1 cellular context compared by ENCODE assay signal in the genomic region with DNA sequence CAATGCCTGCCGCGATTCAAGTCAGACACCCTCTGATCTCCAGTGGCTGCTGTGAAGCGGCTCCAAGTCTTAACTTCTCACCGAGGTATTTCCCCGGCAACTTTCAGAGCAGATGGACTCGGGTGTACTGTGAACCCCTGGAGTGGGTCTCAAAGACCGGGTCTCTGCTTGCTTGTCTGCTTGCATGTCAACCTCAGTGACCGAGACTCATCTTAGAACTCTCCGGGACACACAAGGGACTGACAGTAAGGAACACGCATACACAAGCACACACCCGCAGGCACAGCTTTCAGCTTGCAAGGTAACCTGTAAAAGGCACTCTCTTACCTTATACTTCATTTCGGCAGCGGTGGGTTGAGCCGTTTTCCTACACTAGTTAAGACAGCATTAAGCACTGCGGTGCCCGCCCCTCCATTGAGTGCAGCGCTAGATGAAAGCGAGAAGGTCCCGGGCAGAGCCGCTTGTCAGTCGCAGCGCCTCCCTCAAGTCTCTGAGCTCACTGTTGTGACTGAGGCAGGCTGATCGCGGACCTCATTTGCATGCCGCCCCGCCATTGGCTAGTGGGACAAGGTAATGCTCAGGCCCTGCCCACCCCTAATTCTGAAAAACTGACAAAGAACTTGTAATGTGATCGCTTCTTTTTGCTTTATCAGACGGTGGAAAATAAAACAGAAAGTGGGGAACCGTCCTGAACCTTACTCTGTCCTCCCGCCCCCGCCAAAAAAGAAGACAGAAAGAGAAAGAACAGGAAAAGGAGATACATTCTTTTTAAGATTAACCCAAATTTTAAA.
TF ChIP-seq lines count a peak whose summit lies in the region.

A gene with protein sequence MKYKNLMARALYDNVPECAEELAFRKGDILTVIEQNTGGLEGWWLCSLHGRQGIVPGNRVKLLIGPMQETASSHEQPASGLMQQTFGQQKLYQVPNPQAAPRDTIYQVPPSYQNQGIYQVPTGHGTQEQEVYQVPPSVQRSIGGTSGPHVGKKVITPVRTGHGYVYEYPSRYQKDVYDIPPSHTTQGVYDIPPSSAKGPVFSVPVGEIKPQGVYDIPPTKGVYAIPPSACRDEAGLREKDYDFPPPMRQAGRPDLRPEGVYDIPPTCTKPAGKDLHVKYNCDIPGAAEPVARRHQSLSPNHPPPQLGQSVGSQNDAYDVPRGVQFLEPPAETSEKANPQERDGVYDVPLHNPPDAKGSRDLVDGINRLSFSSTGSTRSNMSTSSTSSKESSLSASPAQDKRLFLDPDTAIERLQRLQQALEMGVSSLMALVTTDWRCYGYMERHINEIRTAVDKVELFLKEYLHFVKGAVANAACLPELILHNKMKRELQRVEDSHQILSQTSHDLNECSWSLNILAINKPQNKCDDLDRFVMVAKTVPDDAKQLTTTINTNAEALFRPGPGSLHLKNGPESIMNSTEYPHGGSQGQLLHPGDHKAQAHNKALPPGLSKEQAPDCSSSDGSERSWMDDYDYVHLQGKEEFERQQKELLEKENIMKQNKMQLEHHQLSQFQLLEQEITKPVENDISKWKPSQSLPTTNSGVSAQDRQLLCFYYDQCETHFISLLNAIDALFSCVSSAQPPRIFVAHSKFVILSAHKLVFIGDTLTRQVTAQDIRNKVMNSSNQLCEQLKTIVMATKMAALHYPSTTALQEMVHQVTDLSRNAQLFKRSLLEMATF (minus strand): TSS at position 492 of the 791 bp plus-strand sequence. CDS start 153 bp downstream, at position 339.

TF ChIP-seq in HepG2, 621 proteins besides CTCF, POLR2A, EP300 and RAD21 (continued from another document and continues in another):
- TF ChIP-seq, protein P1, sequence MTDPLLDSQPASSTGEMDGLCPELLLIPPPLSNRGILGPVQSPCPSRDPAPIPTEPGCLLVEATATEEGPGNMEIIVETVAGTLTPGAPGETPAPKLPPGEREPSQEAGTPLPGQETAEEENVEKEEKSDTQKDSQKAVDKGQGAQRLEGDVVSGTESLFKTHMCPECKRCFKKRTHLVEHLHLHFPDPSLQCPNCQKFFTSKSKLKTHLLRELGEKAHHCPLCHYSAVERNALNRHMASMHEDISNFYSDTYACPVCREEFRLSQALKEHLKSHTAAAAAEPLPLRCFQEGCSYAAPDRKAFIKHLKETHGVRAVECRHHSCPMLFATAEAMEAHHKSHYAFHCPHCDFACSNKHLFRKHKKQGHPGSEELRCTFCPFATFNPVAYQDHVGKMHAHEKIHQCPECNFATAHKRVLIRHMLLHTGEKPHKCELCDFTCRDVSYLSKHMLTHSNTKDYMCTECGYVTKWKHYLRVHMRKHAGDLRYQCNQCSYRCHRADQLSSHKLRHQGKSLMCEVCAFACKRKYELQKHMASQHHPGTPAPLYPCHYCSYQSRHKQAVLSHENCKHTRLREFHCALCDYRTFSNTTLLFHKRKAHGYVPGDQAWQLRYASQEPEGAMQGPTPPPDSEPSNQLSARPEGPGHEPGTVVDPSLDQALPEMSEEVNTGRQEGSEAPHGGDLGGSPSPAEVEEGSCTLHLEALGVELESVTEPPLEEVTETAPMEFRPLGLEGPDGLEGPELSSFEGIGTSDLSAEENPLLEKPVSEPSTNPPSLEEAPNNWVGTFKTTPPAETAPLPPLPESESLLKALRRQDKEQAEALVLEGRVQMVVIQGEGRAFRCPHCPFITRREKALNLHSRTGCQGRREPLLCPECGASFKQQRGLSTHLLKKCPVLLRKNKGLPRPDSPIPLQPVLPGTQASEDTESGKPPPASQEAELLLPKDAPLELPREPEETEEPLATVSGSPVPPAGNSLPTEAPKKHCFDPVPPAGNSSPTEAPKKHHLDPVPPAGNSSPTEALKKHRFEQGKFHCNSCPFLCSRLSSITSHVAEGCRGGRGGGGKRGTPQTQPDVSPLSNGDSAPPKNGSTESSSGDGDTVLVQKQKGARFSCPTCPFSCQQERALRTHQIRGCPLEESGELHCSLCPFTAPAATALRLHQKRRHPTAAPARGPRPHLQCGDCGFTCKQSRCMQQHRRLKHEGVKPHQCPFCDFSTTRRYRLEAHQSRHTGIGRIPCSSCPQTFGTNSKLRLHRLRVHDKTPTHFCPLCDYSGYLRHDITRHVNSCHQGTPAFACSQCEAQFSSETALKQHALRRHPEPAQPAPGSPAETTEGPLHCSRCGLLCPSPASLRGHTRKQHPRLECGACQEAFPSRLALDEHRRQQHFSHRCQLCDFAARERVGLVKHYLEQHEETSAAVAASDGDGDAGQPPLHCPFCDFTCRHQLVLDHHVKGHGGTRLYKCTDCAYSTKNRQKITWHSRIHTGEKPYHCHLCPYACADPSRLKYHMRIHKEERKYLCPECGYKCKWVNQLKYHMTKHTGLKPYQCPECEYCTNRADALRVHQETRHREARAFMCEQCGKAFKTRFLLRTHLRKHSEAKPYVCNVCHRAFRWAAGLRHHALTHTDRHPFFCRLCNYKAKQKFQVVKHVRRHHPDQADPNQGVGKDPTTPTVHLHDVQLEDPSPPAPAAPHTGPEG (CRISPR knock-in tag; IDR thresholded peaks at IDR 0.05) = 0 out of 2 replicates have a peak, but pooled peaks have one; percentile 70
- TF ChIP-seq ZNF33A (CRISPR knock-in tag; IDR thresholded peaks at IDR 0.05; ENCODE audit: borderline replicate concordance) (no peak), SP4 (CRISPR knock-in tag; IDR thresholded peaks at IDR 0.05) (peak; percentile 18; the same call in 1 of the 2 replicates), ATRX (CRISPR knock-in tag; IDR thresholded peaks at IDR 0.05; ENCODE audit: borderline replicate concordance) (no peak), KDM3A (CRISPR knock-in tag; IDR thresholded peaks at IDR 0.05; ENCODE audit: low read depth) (no peak), MEIS1 (CRISPR knock-in tag; IDR thresholded peaks at IDR 0.05; ENCODE audit: borderline replicate concordance) (no peak; the same call in 1 of the 2 replicates), ZNF329 (CRISPR knock-in tag; IDR thresholded peaks at IDR 0.05; ENCODE audit: low read depth) (peak; percentile 78; the same call in 1 of the 2 replicates), SMAD3 (CRISPR knock-in tag; IDR thresholded peaks at IDR 0.05) (peak; percentile 77), ZNF20 (CRISPR knock-in tag; IDR thresholded peaks at IDR 0.05) (0 out of 2 replicates have a peak, but pooled peaks have one; percentile 58), IRX3 (CRISPR knock-in tag; IDR thresholded peaks at IDR 0.05; ENCODE audit: borderline replicate concordance, low read depth) (no peak), IRF2 (CRISPR knock-in tag; IDR thresholded peaks at IDR 0.05) (peak; percentile 91), CCAR2 (optimal IDR thresholded peaks at IDR 0.05; ENCODE audit: low read depth, low read length) (no peak), ZNF274 (CRISPR knock-in tag; IDR thresholded peaks at IDR 0.05) (peak; percentile 84), ZNF367 (CRISPR knock-in tag; IDR thresholded peaks at IDR 0.05; ENCODE audit: borderline replicate concordance) (no peak), RARA (CRISPR knock-in tag; IDR thresholded peaks at IDR 0.05) (peak; percentile 61), ZNF616 (CRISPR knock-in tag; IDR thresholded peaks at IDR 0.05; ENCODE audit: low read depth) (no peak), ELF4 (CRISPR knock-in tag; IDR thresholded peaks at IDR 0.05; ENCODE audit: borderline replicate concordance) (peak; percentile 71), SP140L (CRISPR knock-in tag; IDR thresholded peaks at IDR 0.05; ENCODE audit: borderline replicate concordance) (no peak), RNF2 (conservative IDR thresholded peaks at IDR 0.05; ENCODE audit: low read depth) (no peak), BORCS8-MEF2B (CRISPR knock-in tag; IDR thresholded peaks at IDR 0.05) (peak; percentile 97)
- TF ChIP-seq, protein P2, sequence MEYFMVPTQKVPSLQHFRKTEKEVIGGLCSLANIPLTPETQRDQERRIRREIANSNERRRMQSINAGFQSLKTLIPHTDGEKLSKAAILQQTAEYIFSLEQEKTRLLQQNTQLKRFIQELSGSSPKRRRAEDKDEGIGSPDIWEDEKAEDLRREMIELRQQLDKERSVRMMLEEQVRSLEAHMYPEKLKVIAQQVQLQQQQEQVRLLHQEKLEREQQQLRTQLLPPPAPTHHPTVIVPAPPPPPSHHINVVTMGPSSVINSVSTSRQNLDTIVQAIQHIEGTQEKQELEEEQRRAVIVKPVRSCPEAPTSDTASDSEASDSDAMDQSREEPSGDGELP (IDR thresholded peaks at IDR 0.05; ENCODE audit: borderline replicate concordance, low read depth) = peak; percentile 25; the same call in 1 of the 2 replicates
- TF ChIP-seq, protein P3, sequence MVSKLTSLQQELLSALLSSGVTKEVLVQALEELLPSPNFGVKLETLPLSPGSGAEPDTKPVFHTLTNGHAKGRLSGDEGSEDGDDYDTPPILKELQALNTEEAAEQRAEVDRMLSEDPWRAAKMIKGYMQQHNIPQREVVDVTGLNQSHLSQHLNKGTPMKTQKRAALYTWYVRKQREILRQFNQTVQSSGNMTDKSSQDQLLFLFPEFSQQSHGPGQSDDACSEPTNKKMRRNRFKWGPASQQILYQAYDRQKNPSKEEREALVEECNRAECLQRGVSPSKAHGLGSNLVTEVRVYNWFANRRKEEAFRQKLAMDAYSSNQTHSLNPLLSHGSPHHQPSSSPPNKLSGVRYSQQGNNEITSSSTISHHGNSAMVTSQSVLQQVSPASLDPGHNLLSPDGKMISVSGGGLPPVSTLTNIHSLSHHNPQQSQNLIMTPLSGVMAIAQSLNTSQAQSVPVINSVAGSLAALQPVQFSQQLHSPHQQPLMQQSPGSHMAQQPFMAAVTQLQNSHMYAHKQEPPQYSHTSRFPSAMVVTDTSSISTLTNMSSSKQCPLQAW (CRISPR knock-in tag; IDR thresholded peaks at IDR 0.05) = peak; percentile 31
- TF ChIP-seq, protein P4, sequence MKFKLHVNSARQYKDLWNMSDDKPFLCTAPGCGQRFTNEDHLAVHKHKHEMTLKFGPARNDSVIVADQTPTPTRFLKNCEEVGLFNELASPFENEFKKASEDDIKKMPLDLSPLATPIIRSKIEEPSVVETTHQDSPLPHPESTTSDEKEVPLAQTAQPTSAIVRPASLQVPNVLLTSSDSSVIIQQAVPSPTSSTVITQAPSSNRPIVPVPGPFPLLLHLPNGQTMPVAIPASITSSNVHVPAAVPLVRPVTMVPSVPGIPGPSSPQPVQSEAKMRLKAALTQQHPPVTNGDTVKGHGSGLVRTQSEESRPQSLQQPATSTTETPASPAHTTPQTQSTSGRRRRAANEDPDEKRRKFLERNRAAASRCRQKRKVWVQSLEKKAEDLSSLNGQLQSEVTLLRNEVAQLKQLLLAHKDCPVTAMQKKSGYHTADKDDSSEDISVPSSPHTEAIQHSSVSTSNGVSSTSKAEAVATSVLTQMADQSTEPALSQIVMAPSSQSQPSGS (CRISPR knock-in tag; IDR thresholded peaks at IDR 0.05) = peak; percentile 77; the same call in 1 of the 2 replicates
- TF ChIP-seq, protein P5, sequence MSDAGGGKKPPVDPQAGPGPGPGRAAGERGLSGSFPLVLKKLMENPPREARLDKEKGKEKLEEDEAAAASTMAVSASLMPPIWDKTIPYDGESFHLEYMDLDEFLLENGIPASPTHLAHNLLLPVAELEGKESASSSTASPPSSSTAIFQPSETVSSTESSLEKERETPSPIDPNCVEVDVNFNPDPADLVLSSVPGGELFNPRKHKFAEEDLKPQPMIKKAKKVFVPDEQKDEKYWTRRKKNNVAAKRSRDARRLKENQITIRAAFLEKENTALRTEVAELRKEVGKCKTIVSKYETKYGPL (CRISPR knock-in tag; IDR thresholded peaks at IDR 0.05) = no peak; the same call in 1 of the 2 replicates
- TF ChIP-seq, protein P6, sequence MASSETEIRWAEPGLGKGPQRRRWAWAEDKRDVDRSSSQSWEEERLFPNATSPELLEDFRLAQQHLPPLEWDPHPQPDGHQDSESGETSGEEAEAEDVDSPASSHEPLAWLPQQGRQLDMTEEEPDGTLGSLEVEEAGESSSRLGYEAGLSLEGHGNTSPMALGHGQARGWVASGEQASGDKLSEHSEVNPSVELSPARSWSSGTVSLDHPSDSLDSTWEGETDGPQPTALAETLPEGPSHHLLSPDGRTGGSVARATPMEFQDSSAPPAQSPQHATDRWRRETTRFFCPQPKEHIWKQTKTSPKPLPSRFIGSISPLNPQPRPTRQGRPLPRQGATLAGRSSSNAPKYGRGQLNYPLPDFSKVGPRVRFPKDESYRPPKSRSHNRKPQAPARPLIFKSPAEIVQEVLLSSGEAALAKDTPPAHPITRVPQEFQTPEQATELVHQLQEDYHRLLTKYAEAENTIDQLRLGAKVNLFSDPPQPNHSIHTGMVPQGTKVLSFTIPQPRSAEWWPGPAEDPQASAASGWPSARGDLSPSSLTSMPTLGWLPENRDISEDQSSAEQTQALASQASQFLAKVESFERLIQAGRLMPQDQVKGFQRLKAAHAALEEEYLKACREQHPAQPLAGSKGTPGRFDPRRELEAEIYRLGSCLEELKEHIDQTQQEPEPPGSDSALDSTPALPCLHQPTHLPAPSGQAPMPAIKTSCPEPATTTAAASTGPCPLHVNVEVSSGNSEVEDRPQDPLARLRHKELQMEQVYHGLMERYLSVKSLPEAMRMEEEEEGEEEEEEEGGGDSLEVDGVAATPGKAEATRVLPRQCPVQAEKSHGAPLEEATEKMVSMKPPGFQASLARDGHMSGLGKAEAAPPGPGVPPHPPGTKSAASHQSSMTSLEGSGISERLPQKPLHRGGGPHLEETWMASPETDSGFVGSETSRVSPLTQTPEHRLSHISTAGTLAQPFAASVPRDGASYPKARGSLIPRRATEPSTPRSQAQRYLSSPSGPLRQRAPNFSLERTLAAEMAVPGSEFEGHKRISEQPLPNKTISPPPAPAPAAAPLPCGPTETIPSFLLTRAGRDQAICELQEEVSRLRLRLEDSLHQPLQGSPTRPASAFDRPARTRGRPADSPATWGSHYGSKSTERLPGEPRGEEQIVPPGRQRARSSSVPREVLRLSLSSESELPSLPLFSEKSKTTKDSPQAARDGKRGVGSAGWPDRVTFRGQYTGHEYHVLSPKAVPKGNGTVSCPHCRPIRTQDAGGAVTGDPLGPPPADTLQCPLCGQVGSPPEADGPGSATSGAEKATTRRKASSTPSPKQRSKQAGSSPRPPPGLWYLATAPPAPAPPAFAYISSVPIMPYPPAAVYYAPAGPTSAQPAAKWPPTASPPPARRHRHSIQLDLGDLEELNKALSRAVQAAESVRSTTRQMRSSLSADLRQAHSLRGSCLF (CRISPR knock-in tag; IDR thresholded peaks at IDR 0.05; ENCODE audit: borderline replicate concordance) = no peak
- TF ChIP-seq, protein P7, sequence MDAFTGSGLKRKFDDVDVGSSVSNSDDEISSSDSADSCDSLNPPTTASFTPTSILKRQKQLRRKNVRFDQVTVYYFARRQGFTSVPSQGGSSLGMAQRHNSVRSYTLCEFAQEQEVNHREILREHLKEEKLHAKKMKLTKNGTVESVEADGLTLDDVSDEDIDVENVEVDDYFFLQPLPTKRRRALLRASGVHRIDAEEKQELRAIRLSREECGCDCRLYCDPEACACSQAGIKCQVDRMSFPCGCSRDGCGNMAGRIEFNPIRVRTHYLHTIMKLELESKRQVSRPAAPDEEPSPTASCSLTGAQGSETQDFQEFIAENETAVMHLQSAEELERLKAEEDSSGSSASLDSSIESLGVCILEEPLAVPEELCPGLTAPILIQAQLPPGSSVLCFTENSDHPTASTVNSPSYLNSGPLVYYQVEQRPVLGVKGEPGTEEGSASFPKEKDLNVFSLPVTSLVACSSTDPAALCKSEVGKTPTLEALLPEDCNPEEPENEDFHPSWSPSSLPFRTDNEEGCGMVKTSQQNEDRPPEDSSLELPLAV (CRISPR knock-in tag; conservative IDR thresholded peaks at IDR 0.05; ENCODE audit: low read depth) = no peak
- TF ChIP-seq, protein P8, sequence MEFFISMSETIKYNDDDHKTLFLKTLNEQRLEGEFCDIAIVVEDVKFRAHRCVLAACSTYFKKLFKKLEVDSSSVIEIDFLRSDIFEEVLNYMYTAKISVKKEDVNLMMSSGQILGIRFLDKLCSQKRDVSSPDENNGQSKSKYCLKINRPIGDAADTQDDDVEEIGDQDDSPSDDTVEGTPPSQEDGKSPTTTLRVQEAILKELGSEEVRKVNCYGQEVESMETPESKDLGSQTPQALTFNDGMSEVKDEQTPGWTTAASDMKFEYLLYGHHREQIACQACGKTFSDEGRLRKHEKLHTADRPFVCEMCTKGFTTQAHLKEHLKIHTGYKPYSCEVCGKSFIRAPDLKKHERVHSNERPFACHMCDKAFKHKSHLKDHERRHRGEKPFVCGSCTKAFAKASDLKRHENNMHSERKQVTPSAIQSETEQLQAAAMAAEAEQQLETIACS (CRISPR knock-in tag; IDR thresholded peaks at IDR 0.05) = no peak
- TF ChIP-seq, protein P9, sequence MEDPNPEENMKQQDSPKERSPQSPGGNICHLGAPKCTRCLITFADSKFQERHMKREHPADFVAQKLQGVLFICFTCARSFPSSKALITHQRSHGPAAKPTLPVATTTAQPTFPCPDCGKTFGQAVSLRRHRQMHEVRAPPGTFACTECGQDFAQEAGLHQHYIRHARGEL (CRISPR knock-in tag; IDR thresholded peaks at IDR 0.05) = no peak
